Comparison of ENCODE assay signal across 1 cellular context in the genomic region with DNA sequence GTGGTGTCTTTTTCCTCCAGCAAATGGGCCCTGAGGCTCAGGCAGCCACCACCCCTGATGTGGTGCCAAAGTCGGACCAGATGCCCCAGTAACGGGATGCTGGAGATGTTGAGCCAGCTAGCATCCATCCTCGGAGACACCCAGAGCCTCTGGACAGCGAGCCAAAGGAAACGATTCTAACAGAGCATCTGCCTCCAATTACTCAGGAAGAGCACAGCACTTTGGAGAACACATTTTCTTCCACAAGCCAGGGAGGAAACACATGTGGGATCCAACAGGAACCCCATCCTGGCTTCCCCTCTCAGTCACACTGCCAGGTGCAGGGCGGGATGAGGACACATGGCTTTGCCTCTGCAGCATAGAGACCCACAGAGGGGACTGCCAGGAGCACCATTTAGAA.
TF ChIP-seq lines count a peak whose summit lies in the region.

No MANE protein-coding gene starts in this region.

TF ChIP-seq in IMR-90, 13 proteins besides CTCF, POLR2A, EP300 and RAD21 (continued from another document):
- TF ChIP-seq, protein P1, sequence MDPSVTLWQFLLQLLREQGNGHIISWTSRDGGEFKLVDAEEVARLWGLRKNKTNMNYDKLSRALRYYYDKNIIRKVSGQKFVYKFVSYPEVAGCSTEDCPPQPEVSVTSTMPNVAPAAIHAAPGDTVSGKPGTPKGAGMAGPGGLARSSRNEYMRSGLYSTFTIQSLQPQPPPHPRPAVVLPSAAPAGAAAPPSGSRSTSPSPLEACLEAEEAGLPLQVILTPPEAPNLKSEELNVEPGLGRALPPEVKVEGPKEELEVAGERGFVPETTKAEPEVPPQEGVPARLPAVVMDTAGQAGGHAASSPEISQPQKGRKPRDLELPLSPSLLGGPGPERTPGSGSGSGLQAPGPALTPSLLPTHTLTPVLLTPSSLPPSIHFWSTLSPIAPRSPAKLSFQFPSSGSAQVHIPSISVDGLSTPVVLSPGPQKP (IDR thresholded peaks at IDR 0.05; ENCODE audit: borderline replicate concordance, low read depth, low read length): no peak
- no peak for TF ChIP-seq MAFK (IDR thresholded peaks at IDR 0.05; ENCODE audit: low read depth, low read length)
- no peak for TF ChIP-seq BHLHE40 (IDR thresholded peaks at IDR 0.05; ENCODE audit: low read depth, low read length)
- no peak for TF ChIP-seq FOS (IDR thresholded peaks at IDR 0.05; ENCODE audit: low read depth, low read length)
- TF ChIP-seq, protein P2, sequence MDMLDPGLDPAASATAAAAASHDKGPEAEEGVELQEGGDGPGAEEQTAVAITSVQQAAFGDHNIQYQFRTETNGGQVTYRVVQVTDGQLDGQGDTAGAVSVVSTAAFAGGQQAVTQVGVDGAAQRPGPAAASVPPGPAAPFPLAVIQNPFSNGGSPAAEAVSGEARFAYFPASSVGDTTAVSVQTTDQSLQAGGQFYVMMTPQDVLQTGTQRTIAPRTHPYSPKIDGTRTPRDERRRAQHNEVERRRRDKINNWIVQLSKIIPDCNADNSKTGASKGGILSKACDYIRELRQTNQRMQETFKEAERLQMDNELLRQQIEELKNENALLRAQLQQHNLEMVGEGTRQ (IDR thresholded peaks at IDR 0.05; ENCODE audit: low read depth, low read length): no peak
